8 cellular contexts compared by ENCODE assay signal in genomic region chr19:37779139-37780035, GRCh38. TPM values are rescaled to one million over a fixed set of nuclear protein-coding genes. Genes with fewer than 3 reads are reported as not detected.
DNase-seq lines count a peak whose midpoint lies in the region; ATAC-seq, FAIRE-seq and TF ChIP-seq lines count a peak whose summit lies in the region.

TSS of gene ZNF573 (minus strand) at chr19:37779586. CDS start at chr19:37773729, 5,857 bp downstream.

- H3K36me3 ChIP-seq in endodermal cell (ENCODE audit: control insufficient read depth, insufficient read depth, low read length) (no peaks in the 10 kb centered on the region), mesendoderm (ENCODE audit: control insufficient read depth, insufficient read depth, low read length) (no peaks in the 10 kb centered on the region)

- peak within 1 kb of the TSS; percentile 62 for H4K5ac ChIP-seq in mesendoderm (ENCODE audit: low read length)

- H2BK5ac ChIP-seq in mesendoderm (ENCODE audit: low read length): no peak within 1 kb of the TSS

- WGBS in endodermal cell (ENCODE audit: insufficient coverage in 1 of 2, insufficient read length in 1 of 2), 2 experiments: 1 to 2% methylated on average over 25 to 46 of the region's 46 CpGs
- no CpG with 5 or more reads among the region's 46 CpGs for WGBS in mesendoderm (ENCODE audit: extremely low coverage, insufficient coverage, low lambda C conversion rate)

- peaks cover 41% of the 10 kb centered on the region for H3K36me3 Mint-ChIP-seq in activated CD8-positive, alpha-beta memory T cell treated with anti-CD3 and anti-CD28 coated beads, Interleukin-2, amount 10 ng/mL, durations not matched to agents 7 days and 5 days
- peaks cover 4% of the 10 kb centered on the region for H3K36me3 Mint-ChIP-seq in endodermal cell (ENCODE audit: low read depth)

- peak within 1 kb of the TSS; percentile 15 for H3K23ac ChIP-seq in mesendoderm (ENCODE audit: low read length)

- H2BK15ac ChIP-seq in mesendoderm (replicated peaks; ENCODE audit: low read depth): no peak within 1 kb of the TSS

- peak within 1 kb of the TSS; percentile 69 for H3K4me2 ChIP-seq in mesendoderm (ENCODE audit: low read length)

- H3K56ac ChIP-seq in mesendoderm (ENCODE audit: low read length): peak within 1 kb of the TSS; percentile 95

- peaks cover 2% of the 10 kb centered on the region for H3K79me1 ChIP-seq in mesendoderm (ENCODE audit: low read length)

- peak within 1 kb of the TSS; percentile 89 for H3K4me3 Mint-ChIP-seq in activated CD8-positive, alpha-beta memory T cell treated with anti-CD3 and anti-CD28 coated beads, Interleukin-2, amount 10 ng/mL, durations not matched to agents 7 days and 5 days
- peak within 1 kb of the TSS; percentile 97 for H3K4me3 Mint-ChIP-seq in endodermal cell

- peak; percentile 87 for ATAC-seq in GM19467 (IDR thresholded peaks at IDR 0.05; ENCODE audit: unreplicated experiment)
- peak; percentile 90 for ATAC-seq in activated CD8-positive, alpha-beta memory T cell treated with anti-CD3 and anti-CD28 coated beads, Interleukin-2, amount 10 ng/mL, durations not matched to agents 7 days and 5 days

- peaks cover 21% of the 10 kb centered on the region for H3K9me3 Mint-ChIP-seq in activated CD8-positive, alpha-beta memory T cell treated with anti-CD3 and anti-CD28 coated beads, Interleukin-2, amount 10 ng/mL, durations not matched to agents 7 days and 5 days (ENCODE audit: low read depth)
- no peaks in the 10 kb centered on the region for H3K9me3 Mint-ChIP-seq in endodermal cell

- H3K27me3 Mint-ChIP-seq in activated CD8-positive, alpha-beta memory T cell treated with anti-CD3 and anti-CD28 coated beads, Interleukin-2, amount 10 ng/mL, durations not matched to agents 7 days and 5 days: no peaks in the 10 kb centered on the region
- H3K27me3 Mint-ChIP-seq in endodermal cell (ENCODE audit: insufficient read depth): no peaks in the 10 kb centered on the region

- no peak within 1 kb of the TSS for H3K4ac ChIP-seq in mesendoderm (ENCODE audit: low read depth, low read length)

- no peaks in the 10 kb centered on the region for H3K9me3 ChIP-seq in endodermal cell (ENCODE audit: control insufficient read depth, low read length)

- H3K79me2 ChIP-seq in mesendoderm (ENCODE audit: control insufficient read depth, insufficient read depth, low read length): no peaks in the 10 kb centered on the region

- FAIRE-seq in HTR-8/SVneo (lab: Jason Lieb, UNC): peak; percentile 33

- H3K27ac ChIP-seq in endodermal cell (ENCODE audit: low read depth, low read length): peak within 1 kb of the TSS; percentile 77
- peak within 1 kb of the TSS; percentile 43 for H3K27ac ChIP-seq in mesendoderm (ENCODE audit: low read depth, low read length)

- DNase-seq in CMK (ENCODE audit: low read depth) (peak; percentile 82), HTR-8/SVneo (ENCODE audit: insufficient read length, low spot score) (peak; percentile 87), NOMO-1 treated with DMSO at 0.1 percent for 48 hours (lab: John Stamatoyannopoulos, UW; ENCODE audit: unreplicated experiment) (peak; percentile 65), endodermal cell (peak; percentile 93), mesendoderm (peak; percentile 94)
- DNase-seq in activated CD8-positive, alpha-beta memory T cell treated with anti-CD3 and anti-CD28 coated beads, Interleukin-2, amount 10 ng/mL, durations not matched to agents 7 days and 5 days: peak; percentile 90
- peak; percentile 62 for DNase-seq in stimulated activated CD8-positive, alpha-beta memory T cell treated with anti-CD3 and anti-CD28 coated beads, Interleukin-12 subunit alpha, Interleukin-12 subunit beta, amount 100 ng/mL, for 4 hours (ENCODE audit: low read depth)

- no peak within 1 kb of the TSS for H2AK5ac ChIP-seq in mesendoderm (ENCODE audit: low read length)

- H3K27me3 ChIP-seq in endodermal cell (ENCODE audit: control insufficient read depth, insufficient read depth, low read length, poor library complexity, severe bottlenecking) (no peaks in the 10 kb centered on the region), mesendoderm (ENCODE audit: insufficient read depth, low read length, poor library complexity) (no peaks in the 10 kb centered on the region)

- H3K9ac ChIP-seq in endodermal cell (ENCODE audit: extremely low read depth, low read length, poor library complexity, severe bottlenecking) (peak within 1 kb of the TSS; percentile 72), mesendoderm (ENCODE audit: low read length) (peak within 1 kb of the TSS; percentile 91)

- H3K4me1 ChIP-seq in endodermal cell (ENCODE audit: control insufficient read depth, insufficient read depth, low read length) (no peaks in the 10 kb centered on the region), mesendoderm (ENCODE audit: control insufficient read depth, low read depth, low read length) (peaks cover 2% of the 10 kb centered on the region)

- H3K4me3 ChIP-seq in endodermal cell (ENCODE audit: low read length): peak within 1 kb of the TSS; percentile 100
- peak within 1 kb of the TSS; percentile 72 for H3K4me3 ChIP-seq in mesendoderm (ENCODE audit: low read length)

- H2BK120ac ChIP-seq in mesendoderm (ENCODE audit: low read depth, low read length): no peak within 1 kb of the TSS

- H3K4me1 Mint-ChIP-seq in activated CD8-positive, alpha-beta memory T cell treated with anti-CD3 and anti-CD28 coated beads, Interleukin-2, amount 10 ng/mL, durations not matched to agents 7 days and 5 days: peaks cover 22% of the 10 kb centered on the region
- H3K4me1 Mint-ChIP-seq in endodermal cell: no peaks in the 10 kb centered on the region

- peak within 1 kb of the TSS; percentile 90 for H3K27ac Mint-ChIP-seq in activated CD8-positive, alpha-beta memory T cell treated with anti-CD3 and anti-CD28 coated beads, Interleukin-2, amount 10 ng/mL, durations not matched to agents 7 days and 5 days
- peak within 1 kb of the TSS; percentile 97 for H3K27ac Mint-ChIP-seq in endodermal cell

- peak within 1 kb of the TSS; percentile 90 for H3K18ac ChIP-seq in mesendoderm (ENCODE audit: low read length)

- H4K8ac ChIP-seq in mesendoderm (ENCODE audit: low read depth, low read length): no peak within 1 kb of the TSS

- TF ChIP-seq CTCF in endodermal cell (conservative IDR thresholded peaks at IDR 0.05): peak; percentile 57

- CTCF ChIA-PET in activated CD8-positive, alpha-beta memory T cell treated with anti-CD3 and anti-CD28 coated beads, Interleukin-2, amount 10 ng/mL, durations not matched to agents 7 days and 5 days (lab: Charles Lee): interaction anchor here (1.0 kb wide), 1 partner anchor 929 kb away, joined by 3 read pairs; no protein-coding TSS in a partner anchor

RNA-seq across cellular contexts. Expression of gene ZNF573, which starts in this region (rescaled TPM):
- 1 to 10 TPM; 7.1 TPM for total RNA-seq in activated CD8-positive, alpha-beta memory T cell treated with anti-CD3 and anti-CD28 coated beads, Interleukin-2, amount 10 ng/mL, durations not matched to agents 7 days and 5 days
- 10 to 100 TPM; 11.1 to 14.0 TPM for total RNA-seq in endodermal cell
- polyA plus RNA-seq in endodermal cell (2013, experiment 1 of 2): 5.9 TPM
- polyA plus RNA-seq in endodermal cell (2013, experiment 2 of 2): 7.4 TPM
- polyA plus RNA-seq in mesendoderm (2013, experiment 1 of 2): 3.4 TPM
- polyA plus RNA-seq in mesendoderm (2013, experiment 2 of 2): 3.0 TPM

Comparison
In these comparisons a context has a peak if more than half of its experiments do, and no peak if none do; other contexts are left out.
1. Peak in every context shown above with its lines: DNase-seq, ATAC-seq, H3K4me3 ChIP-seq and H3K27ac ChIP-seq.